In the genomic region with DNA sequence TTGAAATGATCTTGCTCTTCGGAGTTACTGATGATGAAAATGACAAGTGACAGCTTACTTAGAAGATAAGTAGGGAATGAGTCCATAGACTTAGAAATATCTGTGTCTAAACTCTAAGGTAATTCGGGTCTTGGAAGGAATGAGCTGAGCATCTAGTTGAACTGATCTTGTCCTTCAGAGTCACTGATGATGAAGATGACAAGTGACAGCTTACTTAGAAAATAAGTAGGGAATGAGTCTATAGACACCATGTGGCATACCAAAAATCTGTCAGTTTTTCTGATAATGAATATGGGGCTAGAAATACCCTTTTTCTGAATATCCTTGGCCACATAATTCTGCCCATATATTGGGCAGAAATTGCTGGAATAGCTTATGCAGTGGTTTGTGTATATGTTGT, we compare ENCODE assay signal across 24 cellular contexts.
"Had no signal": no experiment of that assay in that cellular context is flagged by ENCODE, and none has a peak within 500 bp of the region (broad histone marks: within the 10 kb centered on the region; RNA-seq: fewer than 3 reads in every experiment).

No MANE protein-coding gene starts in this region.

- H3K4me3 Mint-ChIP-seq: IgD-negative memory B cell had no signal

- H3K4me1 Mint-ChIP-seq: IgD-negative memory B cell had no signal

- DNase-seq: Kasumi-1, MM.1S, NCI-H1092 treated with DMSO at 0.1 percent for 48 hours, NCI-H1436, NCI-H187, NCI-H2029, NCI-H2081 treated with DMSO at 0.1 percent for 48 hours, NCI-H2171, NCI-H226, NCI-H446, NCI-H510A, NCI-H526, Right ventricle myocardium superior, RPMI8226, SIG-M5, T-helper 1 cell had no signal

- H3K27ac ChIP-seq: HL-60, KMS-11, SJSA1, SK-N-MC had no signal

- H3K9me3 ChIP-seq: SJSA1 had no signal

- H3K9ac ChIP-seq: KMS-11 had no signal

- H3K27ac Mint-ChIP-seq: IgD-negative memory B cell had no signal

- H3K4me3 ChIP-seq: K562, SJSA1, SK-N-MC had no signal

- H3K9me3 Mint-ChIP-seq: IgD-negative memory B cell had no signal

- H3K4me2 ChIP-seq: KMS-11 had no signal

- FAIRE-seq: HTR-8/SVneo, K562, RCC 7860 had no signal

- ATAC-seq: K562 had no signal

- H3K36me3 Mint-ChIP-seq: IgD-negative memory B cell had no signal

- H3K27me3 ChIP-seq: SJSA1 had no signal
